In the genomic region with DNA sequence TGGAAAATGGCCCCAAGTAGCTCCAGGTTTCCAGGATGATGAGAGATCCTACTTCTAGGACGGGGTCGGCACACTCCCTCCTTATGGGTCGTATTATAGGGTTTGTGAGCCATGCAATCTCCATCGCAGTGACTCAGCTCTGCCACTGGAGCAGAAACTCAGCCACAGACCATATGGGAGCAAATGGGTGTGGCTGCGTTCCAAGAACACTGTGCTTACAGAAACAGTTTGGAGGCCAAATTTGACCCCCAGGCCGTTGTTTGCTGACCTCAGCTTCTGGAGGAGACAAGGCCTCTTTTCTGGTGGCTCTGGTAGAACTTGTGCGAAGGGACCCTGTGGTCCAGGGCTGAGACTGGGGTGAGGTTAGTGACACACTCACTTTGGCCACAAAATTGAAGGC, we compare ENCODE assay signal across 7 cellular contexts. TPM values are rescaled to one million over a fixed set of nuclear protein-coding genes. Genes with fewer than 3 reads are reported as not detected.
DNase-seq lines count a peak whose midpoint lies in the region; TF ChIP-seq lines count a peak whose summit lies in the region.
"Not testable (repeated sequence)": the region's sequence is repeated elsewhere in the genome, so short reads cannot be mapped to it uniquely, and the experiment has no call there.

No MANE protein-coding gene starts in this region.

- H3K4me3 ChIP-seq in DOHH2 (ENCODE audit: low read length): peak overlapping the region; percentile 24; the same call in 1 of the 2 replicates
- H3K4me3 ChIP-seq in PC-9; fibroblast of lung (replicated peaks in 1 of 4; ENCODE audit: control extremely low read depth in 1 of 4, insufficient read depth in 1 of 4, low read depth in 3 of 4, low read length in 4 of 4); parathyroid adenoma (ENCODE audit: low read depth, low read length): not testable (repeated sequence)

- not testable (repeated sequence) for H3K27me3 ChIP-seq in DOHH2 (ENCODE audit: control insufficient read depth, low read length); PC-9 (ENCODE audit: insufficient read depth, low read depth); fibroblast of lung (ENCODE audit: control insufficient read depth, insufficient read depth, low read length); parathyroid adenoma (ENCODE audit: control insufficient read depth, insufficient read depth, low read length)

- H3K4me2 ChIP-seq in DOHH2 (ENCODE audit: low read length) (peak overlapping the region; percentile 54), PC-9 (peak overlapping the region; percentile 34; the same call in 1 of the 2 replicates), parathyroid adenoma (ENCODE audit: low read length) (peak overlapping the region; percentile 17)
- not testable (repeated sequence) for H3K4me2 ChIP-seq in fibroblast of lung (ENCODE audit: extremely low read depth, insufficient read depth, low read length)

- peak; percentile 64 for DNase-seq in HT1080 (ENCODE audit: low read depth)
- peak; percentile 58 to 71 for DNase-seq in PC-9
- DNase-seq in amniotic stem cell (lab: John Stamatoyannopoulos, UW): peak; percentile 30
- peak; percentile 90 to 97 for DNase-seq in fibroblast of lung (ENCODE audit: low read depth in 2 of 2)
- DNase-seq in iris pigment epithelial cell (ENCODE audit: low read depth): peak; percentile 89

- H3K9me3 ChIP-seq in DOHH2 (ENCODE audit: control insufficient read depth, insufficient read depth, low read length); PC-9 (ENCODE audit: insufficient read depth, low read depth); fibroblast of lung (ENCODE audit: control insufficient read depth, insufficient read depth, low read depth, low read length); parathyroid adenoma (ENCODE audit: control insufficient read depth, low read length): not testable (repeated sequence)

- H3K4me1 ChIP-seq in DOHH2 (ENCODE audit: control insufficient read depth, low read length) (peaks cover 46% of the 10 kb centered on the region), PC-9 (replicated peaks; ENCODE audit: insufficient read depth) (peaks cover 12% of the 10 kb centered on the region; the same call in 1 of the 2 replicates), parathyroid adenoma (peaks cover 36% of the 10 kb centered on the region)
- H3K4me1 ChIP-seq in fibroblast of lung (ENCODE audit: control insufficient read depth, extremely low read depth, insufficient read depth, low read length): not testable (repeated sequence)

- not testable (repeated sequence) for H2AFZ ChIP-seq in PC-9; fibroblast of lung (ENCODE audit: low read length); parathyroid adenoma

- CTCF ChIA-PET in PC-9 (lab: Charles Lee): not testable (repeated sequence)

- H3F3A ChIP-seq in DOHH2 (ENCODE audit: control insufficient read depth, insufficient read depth); PC-9 (ENCODE audit: insufficient read depth, low read depth): not testable (repeated sequence)

- H4K20me1 ChIP-seq in DOHH2 (ENCODE audit: control insufficient read depth, insufficient read depth, low read depth, low read length); PC-9 (ENCODE audit: insufficient read depth); fibroblast of lung (ENCODE audit: control insufficient read depth, extremely low read depth, insufficient read depth, low read length): not testable (repeated sequence)

- POLR2A ChIA-PET in PC-9 (lab: Charles Lee; ENCODE audit: unreplicated experiment): not testable (repeated sequence)

- not testable (repeated sequence) for H3K36me3 ChIP-seq in DOHH2 (ENCODE audit: control insufficient read depth, low read length); PC-9 (ENCODE audit: low read depth); fibroblast of lung (ENCODE audit: control insufficient read depth, insufficient read depth, low read length); parathyroid adenoma (ENCODE audit: control insufficient read depth, insufficient read depth, low read length)

- intact Hi-C loops in PC-9 (cut with micrococcal nuclease; ENCODE audit: unreplicated experiment): not testable (repeated sequence)

- not testable (repeated sequence) for H3K79me2 ChIP-seq in DOHH2 (ENCODE audit: control insufficient read depth, low read length); PC-9 (ENCODE audit: low read depth); fibroblast of lung (ENCODE audit: control insufficient read depth, insufficient read depth, low read length); parathyroid adenoma

- H3K27ac ChIP-seq in DOHH2 (ENCODE audit: low read depth, low read length); PC-9; fibroblast of lung (ENCODE audit: insufficient read depth, low read length): not testable (repeated sequence)
- peak overlapping the region; percentile 99 for H3K27ac ChIP-seq in parathyroid adenoma

- TF ChIP-seq CTCF in DOHH2 (IDR thresholded peaks at IDR 0.05; ENCODE audit: low read depth, low read length, poor library complexity, severe bottlenecking); PC-9 (conservative IDR thresholded peaks at IDR 0.05); fibroblast of lung (conservative IDR thresholded peaks at IDR 0.05 in 1 of 2, IDR thresholded peaks at IDR 0.05 in 1 of 2; ENCODE audit: low read depth in 1 of 2, low read length in 2 of 2); parathyroid adenoma (IDR thresholded peaks at IDR 0.05): not testable (repeated sequence)

- H3K9ac ChIP-seq in fibroblast of lung (ENCODE audit: insufficient read depth, low read length); parathyroid adenoma: not testable (repeated sequence)

- H3K9me2 ChIP-seq in DOHH2 (replicated peaks; ENCODE audit: control insufficient read depth, low read length); PC-9 (ENCODE audit: insufficient read depth): not testable (repeated sequence)

- BruUV-seq in PC-9 (replicated peaks; lab: Mats Ljungman, UMichigan): not testable (repeated sequence)

RNA-seq across cellular contexts. Expression of a gene that starts 56.5 kb away (rescaled TPM):
- total RNA-seq in HT1080 (2014; rRNA removed; shearing (Covaris generic)): 0.13 TPM in 1 of 2 replicates, not detected in the other
- 1.1 and 1.5 TPM in 2 replicates for polyA plus RNA-seq in HT1080 (2015; cell fraction: cytosol; rRNA removed)
- 7.1 and 8.6 TPM in 2 replicates for polyA plus RNA-seq in HT1080 (2015; cell fraction: nucleus; rRNA removed)
- 3.7 and 4.5 TPM in 2 replicates for total RNA-seq in PC-9 (2021)
- under 0.01 and 0.50 TPM in 2 replicates for total RNA-seq in fibroblast of lung
- polyA plus RNA-seq in fibroblast of lung: 0.20 and 0.37 TPM in 2 replicates
- polyA plus RNA-seq in fibroblast of lung (2012): 0.27 and 0.39 TPM in 2 replicates
- 0.15 and 0.90 TPM in 2 replicates for polyA minus RNA-seq in fibroblast of lung (ENCODE audit: low replicate concordance)

Comparison
In these comparisons a context has a peak if more than half of its experiments do, and no peak if none do; other contexts are left out.
1. DNase-seq: peak in every context shown above with its lines; median percentile 94 in fibroblast of lung; 89 in iris pigment epithelial cell; 64 in PC-9; 64 in HT1080; 30 in amniotic stem cell.